1 cellular context compared by ENCODE assay signal in the genomic region with DNA sequence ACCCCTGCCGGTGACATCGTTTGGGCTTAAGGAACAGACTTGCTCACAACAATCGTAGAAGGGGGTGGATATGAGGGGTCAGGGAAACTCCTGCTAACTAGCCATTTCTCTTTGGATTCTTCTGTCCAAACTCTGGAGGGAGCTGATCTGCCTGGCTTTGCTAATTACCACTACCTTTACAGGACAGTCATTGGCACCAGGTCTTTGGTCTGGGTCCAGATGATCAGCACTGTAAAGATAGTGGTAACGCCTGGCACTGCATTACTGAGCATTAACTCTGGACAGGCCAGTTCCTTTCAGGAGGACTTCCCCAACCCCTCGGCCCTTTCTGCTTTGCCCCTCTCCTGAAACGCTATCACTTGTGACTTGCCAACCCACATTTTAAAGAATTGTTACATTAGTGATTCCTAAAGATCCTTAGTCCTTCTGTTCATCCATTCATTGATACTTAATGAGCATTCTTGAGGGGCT.
TF ChIP-seq lines count a peak whose summit lies in the region.

No MANE protein-coding gene starts in this region.

TF ChIP-seq in GM23338, 12 proteins besides CTCF, POLR2A, EP300 and RAD21 (continued from another document):
- TF ChIP-seq, protein P1, sequence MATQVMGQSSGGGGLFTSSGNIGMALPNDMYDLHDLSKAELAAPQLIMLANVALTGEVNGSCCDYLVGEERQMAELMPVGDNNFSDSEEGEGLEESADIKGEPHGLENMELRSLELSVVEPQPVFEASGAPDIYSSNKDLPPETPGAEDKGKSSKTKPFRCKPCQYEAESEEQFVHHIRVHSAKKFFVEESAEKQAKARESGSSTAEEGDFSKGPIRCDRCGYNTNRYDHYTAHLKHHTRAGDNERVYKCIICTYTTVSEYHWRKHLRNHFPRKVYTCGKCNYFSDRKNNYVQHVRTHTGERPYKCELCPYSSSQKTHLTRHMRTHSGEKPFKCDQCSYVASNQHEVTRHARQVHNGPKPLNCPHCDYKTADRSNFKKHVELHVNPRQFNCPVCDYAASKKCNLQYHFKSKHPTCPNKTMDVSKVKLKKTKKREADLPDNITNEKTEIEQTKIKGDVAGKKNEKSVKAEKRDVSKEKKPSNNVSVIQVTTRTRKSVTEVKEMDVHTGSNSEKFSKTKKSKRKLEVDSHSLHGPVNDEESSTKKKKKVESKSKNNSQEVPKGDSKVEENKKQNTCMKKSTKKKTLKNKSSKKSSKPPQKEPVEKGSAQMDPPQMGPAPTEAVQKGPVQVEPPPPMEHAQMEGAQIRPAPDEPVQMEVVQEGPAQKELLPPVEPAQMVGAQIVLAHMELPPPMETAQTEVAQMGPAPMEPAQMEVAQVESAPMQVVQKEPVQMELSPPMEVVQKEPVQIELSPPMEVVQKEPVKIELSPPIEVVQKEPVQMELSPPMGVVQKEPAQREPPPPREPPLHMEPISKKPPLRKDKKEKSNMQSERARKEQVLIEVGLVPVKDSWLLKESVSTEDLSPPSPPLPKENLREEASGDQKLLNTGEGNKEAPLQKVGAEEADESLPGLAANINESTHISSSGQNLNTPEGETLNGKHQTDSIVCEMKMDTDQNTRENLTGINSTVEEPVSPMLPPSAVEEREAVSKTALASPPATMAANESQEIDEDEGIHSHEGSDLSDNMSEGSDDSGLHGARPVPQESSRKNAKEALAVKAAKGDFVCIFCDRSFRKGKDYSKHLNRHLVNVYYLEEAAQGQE (IDR thresholded peaks at IDR 0.05; ENCODE audit: unreplicated experiment): no peak
- TF ChIP-seq, protein P2, sequence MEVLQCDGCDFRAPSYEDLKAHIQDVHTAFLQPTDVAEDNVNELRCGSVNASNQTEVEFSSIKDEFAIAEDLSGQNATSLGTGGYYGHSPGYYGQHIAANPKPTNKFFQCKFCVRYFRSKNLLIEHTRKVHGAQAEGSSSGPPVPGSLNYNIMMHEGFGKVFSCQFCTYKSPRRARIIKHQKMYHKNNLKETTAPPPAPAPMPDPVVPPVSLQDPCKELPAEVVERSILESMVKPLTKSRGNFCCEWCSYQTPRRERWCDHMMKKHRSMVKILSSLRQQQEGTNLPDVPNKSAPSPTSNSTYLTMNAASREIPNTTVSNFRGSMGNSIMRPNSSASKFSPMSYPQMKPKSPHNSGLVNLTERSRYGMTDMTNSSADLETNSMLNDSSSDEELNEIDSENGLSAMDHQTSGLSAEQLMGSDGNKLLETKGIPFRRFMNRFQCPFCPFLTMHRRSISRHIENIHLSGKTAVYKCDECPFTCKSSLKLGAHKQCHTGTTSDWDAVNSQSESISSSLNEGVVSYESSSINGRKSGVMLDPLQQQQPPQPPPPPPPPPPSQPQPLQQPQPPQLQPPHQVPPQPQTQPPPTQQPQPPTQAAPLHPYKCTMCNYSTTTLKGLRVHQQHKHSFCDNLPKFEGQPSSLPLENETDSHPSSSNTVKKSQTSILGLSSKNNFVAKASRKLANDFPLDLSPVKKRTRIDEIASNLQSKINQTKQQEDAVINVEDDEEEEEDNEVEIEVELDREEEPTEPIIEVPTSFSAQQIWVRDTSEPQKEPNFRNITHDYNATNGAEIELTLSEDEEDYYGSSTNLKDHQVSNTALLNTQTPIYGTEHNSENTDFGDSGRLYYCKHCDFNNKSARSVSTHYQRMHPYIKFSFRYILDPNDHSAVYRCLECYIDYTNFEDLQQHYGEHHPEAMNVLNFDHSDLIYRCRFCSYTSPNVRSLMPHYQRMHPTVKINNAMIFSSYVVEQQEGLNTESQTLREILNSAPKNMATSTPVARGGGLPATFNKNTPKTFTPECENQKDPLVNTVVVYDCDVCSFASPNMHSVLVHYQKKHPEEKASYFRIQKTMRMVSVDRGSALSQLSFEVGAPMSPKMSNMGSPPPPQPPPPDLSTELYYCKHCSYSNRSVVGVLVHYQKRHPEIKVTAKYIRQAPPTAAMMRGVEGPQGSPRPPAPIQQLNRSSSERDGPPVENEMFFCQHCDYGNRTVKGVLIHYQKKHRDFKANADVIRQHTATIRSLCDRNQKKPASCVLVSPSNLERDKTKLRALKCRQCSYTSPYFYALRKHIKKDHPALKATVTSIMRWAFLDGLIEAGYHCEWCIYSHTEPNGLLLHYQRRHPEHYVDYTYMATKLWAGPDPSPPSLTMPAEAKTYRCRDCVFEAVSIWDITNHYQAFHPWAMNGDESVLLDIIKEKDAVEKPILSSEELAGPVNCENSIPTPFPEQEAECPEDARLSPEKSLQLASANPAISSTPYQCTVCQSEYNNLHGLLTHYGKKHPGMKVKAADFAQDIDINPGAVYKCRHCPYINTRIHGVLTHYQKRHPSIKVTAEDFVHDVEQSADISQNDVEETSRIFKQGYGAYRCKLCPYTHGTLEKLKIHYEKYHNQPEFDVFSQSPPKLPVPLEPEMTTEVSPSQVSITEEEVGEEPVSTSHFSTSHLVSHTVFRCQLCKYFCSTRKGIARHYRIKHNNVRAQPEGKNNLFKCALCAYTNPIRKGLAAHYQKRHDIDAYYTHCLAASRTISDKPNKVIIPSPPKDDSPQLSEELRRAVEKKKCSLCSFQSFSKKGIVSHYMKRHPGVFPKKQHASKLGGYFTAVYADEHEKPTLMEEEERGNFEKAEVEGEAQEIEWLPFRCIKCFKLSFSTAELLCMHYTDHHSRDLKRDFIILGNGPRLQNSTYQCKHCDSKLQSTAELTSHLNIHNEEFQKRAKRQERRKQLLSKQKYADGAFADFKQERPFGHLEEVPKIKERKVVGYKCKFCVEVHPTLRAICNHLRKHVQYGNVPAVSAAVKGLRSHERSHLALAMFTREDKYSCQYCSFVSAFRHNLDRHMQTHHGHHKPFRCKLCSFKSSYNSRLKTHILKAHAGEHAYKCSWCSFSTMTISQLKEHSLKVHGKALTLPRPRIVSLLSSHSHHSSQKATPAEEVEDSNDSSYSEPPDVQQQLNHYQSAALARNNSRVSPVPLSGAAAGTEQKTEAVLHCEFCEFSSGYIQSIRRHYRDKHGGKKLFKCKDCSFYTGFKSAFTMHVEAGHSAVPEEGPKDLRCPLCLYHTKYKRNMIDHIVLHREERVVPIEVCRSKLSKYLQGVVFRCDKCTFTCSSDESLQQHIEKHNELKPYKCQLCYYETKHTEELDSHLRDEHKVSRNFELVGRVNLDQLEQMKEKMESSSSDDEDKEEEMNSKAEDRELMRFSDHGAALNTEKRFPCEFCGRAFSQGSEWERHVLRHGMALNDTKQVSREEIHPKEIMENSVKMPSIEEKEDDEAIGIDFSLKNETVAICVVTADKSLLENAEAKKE (CRISPR knock-in tag; IDR thresholded peaks at IDR 0.05): no peak
- TF ChIP-seq, protein P3, sequence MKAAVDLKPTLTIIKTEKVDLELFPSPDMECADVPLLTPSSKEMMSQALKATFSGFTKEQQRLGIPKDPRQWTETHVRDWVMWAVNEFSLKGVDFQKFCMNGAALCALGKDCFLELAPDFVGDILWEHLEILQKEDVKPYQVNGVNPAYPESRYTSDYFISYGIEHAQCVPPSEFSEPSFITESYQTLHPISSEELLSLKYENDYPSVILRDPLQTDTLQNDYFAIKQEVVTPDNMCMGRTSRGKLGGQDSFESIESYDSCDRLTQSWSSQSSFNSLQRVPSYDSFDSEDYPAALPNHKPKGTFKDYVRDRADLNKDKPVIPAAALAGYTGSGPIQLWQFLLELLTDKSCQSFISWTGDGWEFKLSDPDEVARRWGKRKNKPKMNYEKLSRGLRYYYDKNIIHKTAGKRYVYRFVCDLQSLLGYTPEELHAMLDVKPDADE (IDR thresholded peaks at IDR 0.05): no peak
- TF ChIP-seq ZNF114 (CRISPR knock-in tag; IDR thresholded peaks at IDR 0.05) (no peak), JUNB (IDR thresholded peaks at IDR 0.05; ENCODE audit: unreplicated experiment) (no peak), STAT1 (IDR thresholded peaks at IDR 0.05; ENCODE audit: unreplicated experiment) (no peak)
